In the genomic region with DNA sequence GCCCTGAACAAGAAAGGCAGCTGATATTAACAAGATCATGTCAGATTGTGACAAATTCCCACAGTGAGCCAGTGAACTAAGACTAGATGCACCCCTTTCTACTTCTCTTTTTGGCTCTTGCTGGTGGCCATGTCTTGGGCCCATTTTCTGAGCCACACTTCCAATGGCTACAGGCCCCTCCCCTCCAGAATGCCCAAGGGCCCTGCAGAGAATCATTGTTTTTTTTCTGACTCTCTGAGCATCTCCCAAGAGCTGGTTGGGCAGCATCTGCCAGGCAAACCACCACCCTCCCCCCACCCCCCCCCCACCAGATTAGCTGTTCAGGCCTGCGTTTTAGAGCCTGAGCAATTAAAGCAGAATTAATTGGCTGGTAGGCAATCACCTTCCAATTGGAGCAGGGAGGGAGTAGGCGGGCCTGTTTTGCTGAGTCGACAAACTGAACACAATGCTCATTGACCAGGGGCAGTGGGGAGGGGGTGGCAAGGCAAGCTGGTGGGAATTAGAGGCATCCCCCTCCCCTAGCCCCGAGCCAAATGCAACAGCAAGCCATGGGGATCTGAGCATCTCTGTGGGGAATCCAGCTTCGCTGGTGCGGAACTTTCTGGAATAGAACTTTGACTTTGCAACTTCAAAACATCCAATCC, we compare ENCODE assay signal across 14 cellular contexts.
DNase-seq lines count a peak whose midpoint lies in the region; ATAC-seq, FAIRE-seq and TF ChIP-seq lines count a peak whose summit lies in the region.
"Had no signal": no experiment of that assay in that cellular context is flagged by ENCODE, and none has a peak within 500 bp of the region (broad histone marks: within the 10 kb centered on the region; RNA-seq: fewer than 3 reads in every experiment).

No MANE protein-coding gene starts in this region.

- TF ChIP-seq POLR2A in GM12892 (IDR thresholded peaks at IDR 0.05; ENCODE audit: low read depth, low read length), result no peak

- H3K36me3 Mint-ChIP-seq in WTC11 (peaks cover 9% of the 10 kb centered on the region), nephron (ENCODE audit: low read depth) (peaks cover 7% of the 10 kb centered on the region)
- H3K36me3 Mint-ChIP-seq in activated T-cell treated with anti-CD3 and anti-CD28 coated beads, Interleukin-2, amount 50 U/mL, for 4 hours (ENCODE audit: insufficient read depth), result no peaks in the 10 kb centered on the region

- ATAC-seq in WTC11 (peak; percentile 74), GM19463 (IDR thresholded peaks at IDR 0.05; ENCODE audit: unreplicated experiment) (no peak)
- no peak for ATAC-seq in activated T-cell treated with anti-CD3 and anti-CD28 coated beads, Interleukin-2, amount 50 U/mL, for 4 hours

- peak; percentile 68 for DNase-seq in NCI-H1105 treated with DMSO at 0.1 percent for 48 hours (lab: John Stamatoyannopoulos, UW)
- DNase-seq in NCI-H1105 (lab: John Stamatoyannopoulos, UW), result no peak
- DNase-seq in NCI-H1694 treated with DMSO at 0.1 percent for 48 hours (lab: John Stamatoyannopoulos, UW), result peak; percentile 45
- DNase-seq in WTC11 (ENCODE audit: low spot score), result peak; percentile 42
- no peak for DNase-seq in GM12892 (ENCODE audit: insufficient read length)
- DNase-seq in activated T-cell treated with anti-CD3 and anti-CD28 coated beads, Interleukin-2, amount 50 U/mL, for 4 hours, result no peak
- DNase-seq: 8988T; HCEC 1CT; MV-4-11; NCI-H510A; NK-92 treated with Interleukin-12 subunit alpha and Interleukin-12 subunit beta, amount 100 ng/mL, for 24 hours had no signal

- peaks cover 5% of the 10 kb centered on the region; the same call in 1 of the 2 replicates for H3K27me3 Mint-ChIP-seq in WTC11 (ENCODE audit: low read depth)
- H3K27me3 Mint-ChIP-seq in nephron (ENCODE audit: low read depth), result peaks cover 13% of the 10 kb centered on the region
- H3K27me3 Mint-ChIP-seq in activated T-cell treated with anti-CD3 and anti-CD28 coated beads, Interleukin-2, amount 50 U/mL, for 4 hours (ENCODE audit: low read depth), result peaks cover 9% of the 10 kb centered on the region

- H3K4me1 Mint-ChIP-seq in WTC11, result peaks cover 36% of the 10 kb centered on the region
- peaks cover 31% of the 10 kb centered on the region for H3K4me1 Mint-ChIP-seq in nephron
- H3K4me1 Mint-ChIP-seq in activated T-cell treated with anti-CD3 and anti-CD28 coated beads, Interleukin-2, amount 50 U/mL, for 4 hours (ENCODE audit: low read depth), result no peaks in the 10 kb centered on the region
- H3K4me1 Mint-ChIP-seq: IgD-negative memory B cell had no signal

- no peak overlapping the region for H3K27ac Mint-ChIP-seq in WTC11
- peak overlapping the region; percentile 13 to 93 (median 58) for H3K27ac Mint-ChIP-seq in nephron
- H3K27ac Mint-ChIP-seq: IgD-negative memory B cell had no signal

- H3K9me3 Mint-ChIP-seq in WTC11 (peaks cover 17% of the 10 kb centered on the region), nephron (peaks cover 10% of the 10 kb centered on the region)
- peaks cover 20% of the 10 kb centered on the region for H3K9me3 Mint-ChIP-seq in activated T-cell treated with anti-CD3 and anti-CD28 coated beads, Interleukin-2, amount 50 U/mL, for 4 hours

- CTCF ChIA-PET in WTC11 (lab: Charles Lee), result interaction anchor here (0.9 to 1.2 kb wide), 2 partner anchors 12 to 108 kb away, joined by 3 to 5 read pairs; no protein-coding TSS in a partner anchor

- POLR2A ChIA-PET in WTC11 (lab: Charles Lee), result no interaction called here

- TF ChIP-seq CTCF in WTC11 (IDR thresholded peaks at IDR 0.05) (no peak), nephron (IDR thresholded peaks at IDR 0.05; ENCODE audit: unreplicated experiment in 3 of 3) (no peak)

- H3K4me3 Mint-ChIP-seq in WTC11, result no peak overlapping the region
- H3K4me3 Mint-ChIP-seq in nephron, result no peak overlapping the region
- H3K4me3 Mint-ChIP-seq in activated T-cell treated with anti-CD3 and anti-CD28 coated beads, Interleukin-2, amount 50 U/mL, for 4 hours, result no peak overlapping the region
- H3K4me3 Mint-ChIP-seq: IgD-negative memory B cell had no signal

- no peak for FAIRE-seq in GM12892 (lab: Jason Lieb, UNC)

TF ChIP-seq in WTC11, 78 proteins besides CTCF, POLR2A, EP300 and RAD21:
- no peak for TF ChIP-seq SMAD3 (CRISPR knock-in tag; IDR thresholded peaks at IDR 0.05; ENCODE audit: borderline replicate concordance)

Comparison
In these comparisons a context has a peak if more than half of its experiments do, and no peak if none do; other contexts are left out.
1. DNase-seq: peak in NCI-H1105 treated with DMSO at 0.1 percent for 48 hours (single experiment), NCI-H1694 treated with DMSO at 0.1 percent for 48 hours (single experiment) and WTC11 (single experiment); none in NCI-H1105 (single experiment), GM12892 (single experiment) and activated T-cell treated with anti-CD3 and anti-CD28 coated beads, Interleukin-2, amount 50 U/mL, for 4 hours (single experiment).